Comparison of ENCODE assay signal across 13 cellular contexts in the genomic region with DNA sequence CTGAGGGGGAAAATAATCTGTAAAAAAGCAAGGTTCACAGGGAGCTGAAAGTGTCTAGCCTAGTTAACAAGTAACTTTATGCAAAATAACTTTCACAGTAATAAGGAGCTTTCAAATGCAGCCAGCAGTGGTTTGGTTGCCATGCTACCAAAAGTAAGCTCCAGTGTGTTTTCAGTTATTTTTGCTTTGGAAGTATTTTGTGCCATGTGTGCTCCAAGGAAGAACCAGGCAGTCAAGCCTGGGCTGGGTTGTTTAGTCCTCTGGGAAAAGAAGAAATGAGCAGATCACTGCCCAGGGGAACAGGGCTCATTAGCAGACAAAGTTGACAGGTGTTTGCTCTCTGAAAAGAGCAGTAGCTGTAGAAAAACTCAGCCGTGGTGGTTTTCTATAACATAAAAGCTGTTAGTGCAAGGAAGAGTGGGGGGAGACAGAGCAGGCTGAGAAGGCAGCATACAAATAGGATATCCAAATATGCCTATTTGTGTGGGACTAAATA.
A peak's percentile ranks its signal among the peaks of the same experiment; 100 is the strongest.
DNase-seq lines count a peak whose midpoint lies in the region; ATAC-seq, FAIRE-seq and TF ChIP-seq lines count a peak whose summit lies in the region.
"Had no signal": no experiment of that assay in that cellular context is flagged by ENCODE, and none has a peak within 500 bp of the region (broad histone marks: within the 10 kb centered on the region; RNA-seq: fewer than 3 reads in every experiment).

No MANE protein-coding gene starts in this region.

- no peak for FAIRE-seq in pancreas (lab: Jason Lieb, UNC)

- ATAC-seq in HG02840 (IDR thresholded peaks at IDR 0.05; ENCODE audit: low FRiP score, unreplicated experiment) (peak; percentile 96), pancreas (peak in 3 of 4 donors; percentile 46 to 71 (median 57))

- 9 to 14% methylated on average over 1 of the region's 1 CpG for WGBS in pancreas, 2 donors

- peaks cover 0 to 5% (median 0%) of the 10 kb centered on the region in 3 donors for H3K4me1 ChIP-seq in pancreas

- intact Hi-C loops in pancreas (cut with DNase I) = no loop called here

- TF ChIP-seq CTCF in pancreas (IDR thresholded peaks at IDR 0.05) = no peak

- H3K36me3 ChIP-seq in pancreas = no peaks in the 10 kb centered on the region

- no peak overlapping the region for H3K27ac ChIP-seq in pancreas
- H3K27ac ChIP-seq: 22Rv1, coronary artery, skin epidermis had no signal

- H3K9me3 ChIP-seq in pancreas = no peaks in the 10 kb centered on the region

- no peaks in the 10 kb centered on the region for H3K27me3 ChIP-seq in pancreas

- H3K4me3 ChIP-seq in pancreas = no peak overlapping the region
- H3K4me3 ChIP-seq: coronary artery, skin epidermis had no signal

- peak; percentile 39 for DNase-seq in DMS53 (lab: John Stamatoyannopoulos, UW)
- no peak for DNase-seq in DMS53 treated with DMSO at 0.1 percent for 48 hours (lab: John Stamatoyannopoulos, UW; ENCODE audit: unreplicated experiment)
- DNase-seq in NCI-H1694 treated with DMSO at 0.1 percent for 48 hours (lab: John Stamatoyannopoulos, UW) = peak; percentile 71
- DNase-seq in pancreas = no peak
- DNase-seq in ecto neural progenitor cell (ENCODE audit: low spot score) = no peak
- no peak for DNase-seq in NCI-H226
- DNase-seq in amniotic stem cell (lab: John Stamatoyannopoulos, UW) = no peak
- DNase-seq: activated CD8-positive, alpha-beta memory T cell treated with anti-CD3 and anti-CD28 coated beads for 24 hours; NK-92 treated with Interleukin-12 subunit alpha and Interleukin-12 subunit beta, amount 100 ng/mL, for 24 hours had no signal

Comparison
In these comparisons a context has a peak if more than half of its experiments do, and no peak if none do; other contexts are left out.
1. DNase-seq: peak in DMS53 (single experiment) and NCI-H1694 treated with DMSO at 0.1 percent for 48 hours (single experiment); none in DMS53 treated with DMSO at 0.1 percent for 48 hours (single experiment), pancreas (0 of 6), ecto neural progenitor cell (single experiment), NCI-H226 (single experiment) and amniotic stem cell (single experiment).